Comparison of ENCODE assay signal across 9 cellular contexts in genomic region chr1:180213401-180214177, GRCh38. TPM values are rescaled to one million over a fixed set of nuclear protein-coding genes. Genes with fewer than 3 reads are reported as not detected.
DNase-seq lines count a peak whose midpoint lies in the region; ATAC-seq, FAIRE-seq and TF ChIP-seq lines count a peak whose summit lies in the region.
"Had no signal": no experiment of that assay in that cellular context is flagged by ENCODE, and none has a peak within 500 bp of the region (broad histone marks: within the 10 kb centered on the region; RNA-seq: fewer than 3 reads in every experiment).

No MANE protein-coding gene starts in this region.

- ATAC-seq in stimulated activated memory B cell treated with anti-CD40 and anti-IgM and Interleukin-4, amounts not matched to agents 10 μg/mL and 1 μg/mL and 100 μg/mL, for 72 hours: no peak
- ATAC-seq in GM19455 (IDR thresholded peaks at IDR 0.05; ENCODE audit: unreplicated experiment) (no peak), GM21786 (IDR thresholded peaks at IDR 0.05; ENCODE audit: unreplicated experiment) (no peak)

- peak in 1 of 2 donors; percentile 1 for TF ChIP-seq CTCF in endothelial cell of umbilical vein (IDR thresholded peaks at IDR 0.05; ENCODE audit: extremely low read depth in 1 of 2, insufficient read depth in 1 of 2, low read depth in 1 of 2, low read length in 2 of 2)

- no peaks in the 10 kb centered on the region for H3K9me3 Mint-ChIP-seq in stimulated activated memory B cell treated with anti-CD40 and anti-IgM and Interleukin-4, amounts not matched to agents 10 μg/mL and 1 μg/mL and 100 μg/mL, for 72 hours

- peak overlapping the region; percentile 35 for H3K4me3 Mint-ChIP-seq in stimulated activated memory B cell treated with anti-CD40 and anti-IgM and Interleukin-4, amounts not matched to agents 10 μg/mL and 1 μg/mL and 100 μg/mL, for 72 hours

- CTCF ChIA-PET in endothelial cell of umbilical vein (lab: Charles Lee): no interaction called here

- no peaks in the 10 kb centered on the region for H3K4me1 Mint-ChIP-seq in stimulated activated memory B cell treated with anti-CD40 and anti-IgM and Interleukin-4, amounts not matched to agents 10 μg/mL and 1 μg/mL and 100 μg/mL, for 72 hours

- intact Hi-C loops in endothelial cell of umbilical vein (cut with micrococcal nuclease): no loop called here

- FAIRE-seq in endothelial cell of umbilical vein (lab: Jason Lieb, UNC): peak; percentile 8
- FAIRE-seq: bronchial epithelial cell had no signal

- no peak overlapping the region for H3K4me2 ChIP-seq in endothelial cell of umbilical vein (ENCODE audit: insufficient read depth, low read length)

- dilution Hi-C loops in endothelial cell of umbilical vein (cut with MboI; ENCODE audit: extremely low pct_ligation_motif_present, low sequenced_read_pairs): no loop called here

- no peak overlapping the region for H3K9ac ChIP-seq in endothelial cell of umbilical vein (replicated peaks; ENCODE audit: extremely low read depth, insufficient read depth, low read length)

- no peaks in the 10 kb centered on the region for H3K4me1 ChIP-seq in endothelial cell of umbilical vein (ENCODE audit: control insufficient read depth, extremely low read depth, insufficient read depth, low read length)

- H3K27me3 ChIP-seq in endothelial cell of umbilical vein (ENCODE audit: control insufficient read depth in 2 of 2, insufficient read depth in 2 of 2, low read length in 2 of 2): peaks cover 0 to 3% of the 10 kb centered on the region in 2 experiments

- no peak overlapping the region for H3K27ac Mint-ChIP-seq in stimulated activated memory B cell treated with anti-CD40 and anti-IgM and Interleukin-4, amounts not matched to agents 10 μg/mL and 1 μg/mL and 100 μg/mL, for 72 hours

- no peak overlapping the region for H3K4me3 ChIP-seq in endothelial cell of umbilical vein (replicated peaks in 1 of 3; ENCODE audit: insufficient read depth in 1 of 3, low read depth in 1 of 3, low read length in 3 of 3)

- H4K20me1 ChIP-seq in endothelial cell of umbilical vein (replicated peaks; ENCODE audit: control insufficient read depth, extremely low read depth, insufficient read depth, low read length): no peaks in the 10 kb centered on the region

- H3K9me3 ChIP-seq in endothelial cell of umbilical vein (replicated peaks; ENCODE audit: control insufficient read depth, insufficient read depth, low read length): no peaks in the 10 kb centered on the region

- peak; percentile 36 for DNase-seq in NK-92 treated with Interleukin-12 subunit alpha and Interleukin-12 subunit beta, amount 100 ng/mL, for 24 hours (lab: John Stamatoyannopoulos, UW)
- DNase-seq in NK-92 (lab: John Stamatoyannopoulos, UW; ENCODE audit: unreplicated experiment) (no peak), RPMI8226 (peak; percentile 28), endothelial cell of umbilical vein (ENCODE audit: low read depth, low spot score) (peak; percentile 28), SKM-1 treated with dmso at 0.1 percent for 144 hours (lab: John Stamatoyannopoulos, UW; ENCODE audit: unreplicated experiment) (no peak)

- BruUV-seq in endothelial cell of umbilical vein (replicated peaks; lab: Mats Ljungman, UMichigan): no TSS peak

- H3K27me3 Mint-ChIP-seq in stimulated activated memory B cell treated with anti-CD40 and anti-IgM and Interleukin-4, amounts not matched to agents 10 μg/mL and 1 μg/mL and 100 μg/mL, for 72 hours: peaks cover 15% of the 10 kb centered on the region

- no peaks in the 10 kb centered on the region for H3K9me1 ChIP-seq in endothelial cell of umbilical vein (replicated peaks; ENCODE audit: control insufficient read depth, extremely low read depth, insufficient read depth, low read length)

- no peak overlapping the region for H3K27ac ChIP-seq in endothelial cell of umbilical vein (ENCODE audit: insufficient read depth, low read depth, low read length)

- no peaks in the 10 kb centered on the region for H3K36me3 Mint-ChIP-seq in stimulated activated memory B cell treated with anti-CD40 and anti-IgM and Interleukin-4, amounts not matched to agents 10 μg/mL and 1 μg/mL and 100 μg/mL, for 72 hours

- TF ChIP-seq POLR2A in endothelial cell of umbilical vein (IDR thresholded peaks at IDR 0.05; ENCODE audit: low read depth, low read length): no peak

- H3K36me3 ChIP-seq in endothelial cell of umbilical vein (ENCODE audit: control insufficient read depth in 2 of 2, extremely low read depth in 1 of 2, insufficient read depth in 2 of 2, low read length in 2 of 2): no peaks in the 10 kb centered on the region

- no peaks in the 10 kb centered on the region for H3K79me2 ChIP-seq in endothelial cell of umbilical vein (ENCODE audit: control insufficient read depth, insufficient read depth, low read length)

- POLR2A ChIA-PET in endothelial cell of umbilical vein (lab: Charles Lee): no interaction called here

- no peak overlapping the region for H2AFZ ChIP-seq in endothelial cell of umbilical vein (ENCODE audit: low read depth, low read length)

TF ChIP-seq in endothelial cell of umbilical vein, 7 proteins besides CTCF, POLR2A, EP300 and RAD21:
- no peak for TF ChIP-seq GATA2 (IDR thresholded peaks at IDR 0.05; ENCODE audit: insufficient read depth, insufficient read length, low read depth, low read length)
- TF ChIP-seq JUN (IDR thresholded peaks at IDR 0.05; ENCODE audit: borderline replicate concordance, insufficient read depth, insufficient read length, low read depth): no peak
- no peak for TF ChIP-seq MYC (IDR thresholded peaks at IDR 0.05; ENCODE audit: low read depth, low read length)

RNA-seq across cellular contexts. Expression of gene LHX4, which starts 16.5 kb away (rescaled TPM):
- not detected in 2 replicates for total RNA-seq in endothelial cell of umbilical vein
- polyA plus RNA-seq in endothelial cell of umbilical vein: not detected in 2 replicates
- polyA plus RNA-seq in endothelial cell of umbilical vein (2011; cell fraction: cytosol; rRNA removed): 0.01 TPM in 1 of 2 replicates, not detected in the other
- polyA plus RNA-seq in endothelial cell of umbilical vein (2011; cell fraction: nucleus; rRNA removed): 0.03 and 0.10 TPM in 2 replicates
- polyA plus RNA-seq in endothelial cell of umbilical vein (2012): 0.60 and 1.3 TPM in 2 replicates
- not detected in 2 replicates for polyA minus RNA-seq in endothelial cell of umbilical vein
- 1.2 TPM for polyA minus RNA-seq in endothelial cell of umbilical vein (2011; cell fraction: cytosol; rRNA and poly(A)+ RNA removed)
- polyA minus RNA-seq in endothelial cell of umbilical vein (2011; cell fraction: nucleus; rRNA and poly(A)+ RNA removed): not detected in 2 replicates

RNA-seq across cellular contexts. Expression of gene QSOX1, which starts 58.9 kb away (rescaled TPM):
- 256 and 257 TPM in 2 replicates for total RNA-seq in endothelial cell of umbilical vein
- polyA plus RNA-seq in endothelial cell of umbilical vein: 415 and 427 TPM in 2 replicates
- 285 and 310 TPM in 2 replicates for polyA plus RNA-seq in endothelial cell of umbilical vein (2011; cell fraction: cytosol; rRNA removed)
- 246 TPM in 2 replicates for polyA plus RNA-seq in endothelial cell of umbilical vein (2011; cell fraction: nucleus; rRNA removed)
- 298 and 334 TPM in 2 replicates for polyA plus RNA-seq in endothelial cell of umbilical vein (2012)
- 188 and 193 TPM in 2 replicates for polyA minus RNA-seq in endothelial cell of umbilical vein
- 10.0 TPM for polyA minus RNA-seq in endothelial cell of umbilical vein (2011; cell fraction: cytosol; rRNA and poly(A)+ RNA removed)
- polyA minus RNA-seq in endothelial cell of umbilical vein (2011; cell fraction: nucleus; rRNA and poly(A)+ RNA removed): 46.6 and 55.2 TPM in 2 replicates

Comparison
In these comparisons a context has a peak if more than half of its experiments do, and no peak if none do; other contexts are left out.
1. DNase-seq: peak in NK-92 treated with Interleukin-12 subunit alpha and Interleukin-12 subunit beta, amount 100 ng/mL, for 24 hours (single experiment), RPMI8226 (single experiment) and endothelial cell of umbilical vein (single experiment); none in NK-92 (single experiment) and SKM-1 treated with dmso at 0.1 percent for 144 hours (single experiment).